ENCODE assay signal across 14 cellular contexts in the genomic region with DNA sequence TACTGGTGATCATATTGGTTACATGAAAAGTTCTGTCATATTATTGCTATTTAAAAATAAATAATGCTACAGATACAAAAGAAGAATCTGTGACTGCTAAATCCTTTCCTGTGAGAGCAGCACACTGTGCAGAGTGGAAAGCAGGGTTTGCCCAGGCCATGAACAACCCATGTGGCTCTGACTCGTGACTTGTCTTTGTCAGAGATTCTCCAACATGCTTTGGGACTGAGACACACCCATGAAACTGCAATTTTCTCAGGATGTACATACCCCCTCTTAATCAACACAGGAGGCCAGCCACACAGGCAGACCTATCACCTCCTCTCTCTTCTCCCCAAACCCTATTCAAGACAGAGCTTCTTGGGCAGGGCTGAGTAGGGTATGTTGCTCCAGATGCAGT.
"Had no signal": no experiment of that assay in that cellular context is flagged by ENCODE, and none has a peak within 500 bp of the region (broad histone marks: within the 10 kb centered on the region; RNA-seq: fewer than 3 reads in every experiment).

No MANE protein-coding gene starts in this region.

- H3K27ac ChIP-seq: lower lobe of right lung, tibial artery had no signal

- H3K36me3 ChIP-seq: lower lobe of right lung, tibial artery had no signal

- DNase-seq: activated CD4-positive, alpha-beta T cell treated with anti-CD3 and anti-CD28 coated beads, Interleukin-2, amount 10 ng/mL, durations not matched to agents 7 days and 5 days; activated CD4-positive, CD25-positive, alpha-beta regulatory T cell; activated naive CD4-positive, alpha-beta T cell treated with anti-CD3 and anti-CD28 coated beads, Interleukin-2, amount 10 ng/mL, durations not matched to agents 7 days and 5 days; activated T-cell treated with anti-CD3 and anti-CD28 coated beads for 4 hours; hypothalamus; lower lobe of right lung; midbrain; natural killer cell; nucleus accumbens; right cardiac atrium; T-helper 17 cell; tibial artery had no signal

- ATAC-seq: activated T-helper 17 cell treated with anti-CD3 and anti-CD28 coated beads, Interleukin-2, amount 50 U/mL, for 72 hours; lower lobe of right lung; natural killer cell; right cardiac atrium; T-helper 17 cell had no signal

- H3K9me3 ChIP-seq: lower lobe of right lung, tibial artery had no signal

- H3K4me3 ChIP-seq: lower lobe of right lung, smooth muscle cell, tibial artery had no signal

- H3K27me3 ChIP-seq: tibial artery had no signal
